In the genomic region with DNA sequence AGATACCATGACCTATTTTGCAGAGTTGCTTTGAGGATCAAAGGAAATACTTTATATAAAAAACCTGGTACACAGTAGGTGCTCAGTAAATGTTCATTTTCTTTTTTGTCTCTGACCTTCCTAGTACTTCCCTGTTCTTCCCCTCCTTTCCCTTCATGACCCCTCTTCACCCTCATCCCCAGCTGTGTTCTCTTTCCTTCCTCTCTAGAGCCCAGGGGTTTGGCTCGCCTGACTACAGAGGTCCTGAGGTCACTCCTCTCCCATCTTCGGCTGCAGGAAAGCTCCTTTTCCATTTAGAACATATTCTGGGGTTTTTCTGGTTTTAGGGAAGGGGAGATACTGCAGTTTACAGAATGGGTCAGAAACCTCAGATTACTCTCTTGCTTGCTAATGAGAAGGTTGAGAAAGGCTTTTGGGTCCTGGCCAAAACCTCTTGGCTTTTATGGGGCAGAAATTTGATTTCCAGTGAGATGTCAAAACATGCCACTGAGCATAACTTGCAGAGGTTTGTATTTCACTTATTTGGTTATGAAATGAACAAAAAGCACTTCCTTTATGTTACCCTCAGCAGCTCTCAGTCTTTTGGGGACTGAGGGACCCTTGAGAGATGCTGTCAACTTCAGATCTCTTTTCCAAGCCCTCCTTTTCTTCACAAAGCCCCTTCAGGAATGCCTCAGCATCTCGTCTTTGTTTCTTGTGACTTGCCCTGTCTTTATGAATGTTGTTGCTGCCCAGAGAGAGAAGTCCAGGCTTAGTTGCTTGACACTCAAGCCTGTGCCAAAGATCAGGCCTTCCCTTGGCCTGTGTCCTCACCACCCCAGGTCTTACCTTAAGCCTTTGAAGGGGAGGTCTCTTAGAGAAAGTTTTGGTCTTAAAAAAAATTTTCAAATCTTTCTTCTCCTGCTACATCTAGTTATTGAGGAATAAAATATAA, we compare ENCODE assay signal across 12 cellular contexts.
DNase-seq lines count a peak whose midpoint lies in the region; ATAC-seq and TF ChIP-seq lines count a peak whose summit lies in the region.
"Had no signal": no experiment of that assay in that cellular context is flagged by ENCODE, and none has a peak within 500 bp of the region (broad histone marks: within the 10 kb centered on the region; RNA-seq: fewer than 3 reads in every experiment).

No MANE protein-coding gene starts in this region.

- no peaks in the 10 kb centered on the region for H3K27me3 ChIP-seq in A673 (replicated peaks; ENCODE audit: insufficient read depth, low read depth, low read length, poor library complexity)

- H3K27ac Mint-ChIP-seq in MCF 10A (ENCODE audit: low read depth, unreplicated experiment): peak overlapping the region; percentile 73
- H3K27ac Mint-ChIP-seq: activated naive CD8-positive, alpha-beta T cell treated with anti-CD3 and anti-CD28 coated beads, Interleukin-2, amount 10 ng/mL, durations not matched to agents 7 days and 5 days had no signal

- H3K4me3 Mint-ChIP-seq in MCF 10A (ENCODE audit: unreplicated experiment): no peak overlapping the region
- H3K4me3 Mint-ChIP-seq: activated naive CD8-positive, alpha-beta T cell treated with anti-CD3 and anti-CD28 coated beads, Interleukin-2, amount 10 ng/mL, durations not matched to agents 7 days and 5 days had no signal

- ATAC-seq in HG03045 (IDR thresholded peaks at IDR 0.05; ENCODE audit: unreplicated experiment): no peak

- no TSS peak for BruUV-seq in MCF 10A (replicated peaks; lab: Mats Ljungman, UMichigan)
- no TSS peak for BruUV-seq in A673 (replicated peaks; lab: Mats Ljungman, UMichigan)

- POLR2A ChIA-PET in MCF 10A (lab: Yijun Ruan, JAX): no interaction called here
- POLR2A ChIA-PET in A673 (lab: Charles Lee; ENCODE audit: low non-redundant PET): no interaction called here

- H3K36me3 Mint-ChIP-seq in MCF 10A (ENCODE audit: insufficient read depth, unreplicated experiment): no peaks in the 10 kb centered on the region
- H3K36me3 Mint-ChIP-seq: activated naive CD8-positive, alpha-beta T cell treated with anti-CD3 and anti-CD28 coated beads, Interleukin-2, amount 10 ng/mL, durations not matched to agents 7 days and 5 days had no signal

- DNase-seq in HT1080 (ENCODE audit: low read depth) (peak; percentile 39), MCF 10A (ENCODE audit: unreplicated experiment) (peak; percentile 77), iris pigment epithelial cell (ENCODE audit: low read depth) (peak; percentile 85), stromal cell of bone marrow (ENCODE audit: low read depth) (peak; percentile 80), A673 (ENCODE audit: low spot score) (no peak)
- no peak for DNase-seq in activated naive CD4-positive, alpha-beta T cell (lab: John Stamatoyannopoulos, UW)
- DNase-seq: activated naive CD8-positive, alpha-beta T cell treated with anti-CD3 and anti-CD28 coated beads, Interleukin-2, amount 10 ng/mL, durations not matched to agents 7 days and 5 days; kidney; NCI-H187 treated with DMSO at 0.1 percent for 48 hours; nucleus accumbens; T-helper 9 cell had no signal

- H3K27me3 Mint-ChIP-seq in MCF 10A (ENCODE audit: insufficient read depth, unreplicated experiment): no peaks in the 10 kb centered on the region

- peaks cover 29% of the 10 kb centered on the region for H3K4me1 Mint-ChIP-seq in MCF 10A (ENCODE audit: insufficient read depth, unreplicated experiment)
- H3K4me1 Mint-ChIP-seq: activated naive CD8-positive, alpha-beta T cell treated with anti-CD3 and anti-CD28 coated beads, Interleukin-2, amount 10 ng/mL, durations not matched to agents 7 days and 5 days had no signal

- TF ChIP-seq CTCF in MCF 10A (IDR thresholded peaks at IDR 0.05; ENCODE audit: unreplicated experiment) (no peak), A673 (conservative IDR thresholded peaks at IDR 0.05; ENCODE audit: low read depth, low read length) (no peak)

- intact Hi-C loops in MCF 10A (cut with micrococcal nuclease): no loop called here
- intact Hi-C loops in A673 (cut with micrococcal nuclease; ENCODE audit: unreplicated experiment): no loop called here

- H3K9me3 ChIP-seq in A673 (ENCODE audit: low read depth, low read length, poor library complexity, severe bottlenecking): no peaks in the 10 kb centered on the region

- H3K9me3 Mint-ChIP-seq in MCF 10A (ENCODE audit: unreplicated experiment): no peaks in the 10 kb centered on the region
- H3K9me3 Mint-ChIP-seq: activated naive CD8-positive, alpha-beta T cell treated with anti-CD3 and anti-CD28 coated beads, Interleukin-2, amount 10 ng/mL, durations not matched to agents 7 days and 5 days had no signal

- H3K27ac ChIP-seq in A673 (ENCODE audit: low read depth, low read length, poor library complexity, severe bottlenecking): no peak overlapping the region

- CTCF ChIA-PET in MCF 10A (lab: Yijun Ruan, JAX) (interaction anchor here (0.6 kb wide), 1 partner anchor 223 kb away, joined by 4 read pairs; no protein-coding TSS in a partner anchor), A673 (lab: Charles Lee) (no interaction called here)

- no peak overlapping the region for H3K4me3 ChIP-seq in A673 (ENCODE audit: low read depth, low read length, poor library complexity, severe bottlenecking)

- H3K4me1 ChIP-seq in A673 (ENCODE audit: insufficient read depth, low read length, poor library complexity, severe bottlenecking): no peaks in the 10 kb centered on the region

- H3K36me3 ChIP-seq in A673 (ENCODE audit: insufficient read depth, low read length, poor library complexity, severe bottlenecking): no peaks in the 10 kb centered on the region

Comparison
In these comparisons a context has a peak if more than half of its experiments do, and no peak if none do; other contexts are left out.
1. DNase-seq: peak in HT1080 (single experiment), MCF 10A (single experiment), iris pigment epithelial cell (single experiment) and stromal cell of bone marrow (single experiment); none in activated naive CD4-positive, alpha-beta T cell (0 of 4) and A673 (single experiment).